ENCODE assay signal across 10 cellular contexts in the genomic region with DNA sequence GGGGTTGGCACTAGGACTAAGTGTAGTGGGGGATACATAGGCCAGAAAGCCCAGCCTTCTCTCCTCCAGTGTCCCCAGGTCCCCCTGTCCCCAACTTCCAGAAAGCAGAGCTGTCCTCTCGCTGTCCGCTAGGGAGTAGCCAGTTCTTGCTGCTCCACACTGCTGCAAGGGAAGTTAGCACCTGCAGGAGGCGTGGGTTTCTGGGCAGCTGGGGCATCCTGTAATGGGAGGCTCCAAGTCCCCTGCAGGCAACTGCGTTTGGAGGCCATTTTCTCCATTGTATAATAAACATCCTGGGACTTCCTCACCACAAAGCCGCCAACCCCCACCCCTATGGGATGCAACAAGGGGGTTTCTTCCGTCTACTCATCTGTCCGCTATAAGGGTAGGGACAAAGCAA. TPM values are rescaled to one million over a fixed set of nuclear protein-coding genes. Genes with fewer than 3 reads are reported as not detected.
DNase-seq lines count a peak whose midpoint lies in the region; ATAC-seq and TF ChIP-seq lines count a peak whose summit lies in the region.
"Had no signal": no experiment of that assay in that cellular context is flagged by ENCODE, and none has a peak within 500 bp of the region (broad histone marks: within the 10 kb centered on the region; RNA-seq: fewer than 3 reads in every experiment).

No MANE protein-coding gene starts in this region.

- H3K9me3 ChIP-seq in OCI-LY1 (ENCODE audit: low read length) (no peaks in the 10 kb centered on the region), spleen (no peaks in the 10 kb centered on the region)

- 46 to 57% (median 52%) methylated on average over 7 of the region's 7 CpGs for WGBS in spleen, 5 donors

- no peak overlapping the region for H3K4me2 ChIP-seq in OCI-LY1 (ENCODE audit: low read length)

- TF ChIP-seq CTCF in OCI-LY1 (IDR thresholded peaks at IDR 0.05; ENCODE audit: low read length) (0 out of 2 replicates have a peak, but pooled peaks have one; percentile 10), fibroblast of villous mesenchyme (IDR thresholded peaks at IDR 0.05; ENCODE audit: insufficient read depth, low read depth, low read length) (peak; percentile 48), spleen (IDR thresholded peaks at IDR 0.05 in 8 of 11, conservative IDR thresholded peaks at IDR 0.05 in 3 of 11) (no peak)

- no peaks in the 10 kb centered on the region for H4K20me1 ChIP-seq in OCI-LY1 (ENCODE audit: insufficient read depth, low read length)

- TF ChIP-seq POLR2A in spleen (IDR thresholded peaks at IDR 0.05), result no peak

- no peak overlapping the region for H2AFZ ChIP-seq in OCI-LY1 (ENCODE audit: low read length)

- H3K4me3 ChIP-seq in OCI-LY1 (ENCODE audit: low read depth, low read length, poor library complexity, severe bottlenecking) (no peak overlapping the region), fibroblast of villous mesenchyme (ENCODE audit: low read depth, low read length) (no peak overlapping the region), spleen (no peak overlapping the region)

- H3K27me3 ChIP-seq in OCI-LY1 (ENCODE audit: insufficient read depth, low read length) (no peaks in the 10 kb centered on the region), spleen (replicated peaks in 1 of 7) (peaks cover 0 to 58% (median 38%) of the 10 kb centered on the region in 7 donors)

- H3K36me3 ChIP-seq in OCI-LY1 (ENCODE audit: insufficient read depth, low read length) (no peaks in the 10 kb centered on the region), spleen (no peaks in the 10 kb centered on the region)

- no peak overlapping the region for H3K9ac ChIP-seq in OCI-LY1 (ENCODE audit: low read length)

- H3F3A ChIP-seq in OCI-LY1 (ENCODE audit: insufficient read depth, low read length), result no peaks in the 10 kb centered on the region

- no peaks in the 10 kb centered on the region for H3K79me2 ChIP-seq in OCI-LY1 (ENCODE audit: insufficient read depth, low read length)

- ATAC-seq in HG03135 (IDR thresholded peaks at IDR 0.05; ENCODE audit: unreplicated experiment), result no peak
- ATAC-seq in HG03025 (IDR thresholded peaks at IDR 0.05; ENCODE audit: low FRiP score, unreplicated experiment), result no peak

- H3K4me1 ChIP-seq in OCI-LY1 (ENCODE audit: insufficient read depth, low read length, severe bottlenecking) (peaks cover 18% of the 10 kb centered on the region), spleen (peaks cover 17 to 25% (median 21%) of the 10 kb centered on the region in 6 donors)

- H3K27ac ChIP-seq in OCI-LY1 (ENCODE audit: low read depth, low read length, poor library complexity, severe bottlenecking) (no peak overlapping the region), spleen (no peak overlapping the region)
- H3K27ac ChIP-seq: VCaP had no signal

- DNase-seq in activated CD4-positive, alpha-beta T cell treated with anti-CD3 and anti-CD28 coated beads for 48 hours, result peak; percentile 20
- DNase-seq in activated CD4-positive, alpha-beta T cell treated with anti-CD3 and anti-CD28 coated beads, Interleukin-2, amount 50 U/mL, for 48 hours, result no peak
- peak; percentile 34 for DNase-seq in fibroblast of villous mesenchyme (ENCODE audit: low read depth)
- DNase-seq in spleen, result peak; percentile 32
- DNase-seq in T-helper 2 cell, result no peak

- intact Hi-C loops in spleen (cut with DNase I; ENCODE audit: low total_unique reads), result no loop called here

- H3K9me2 ChIP-seq in OCI-LY1 (ENCODE audit: low read depth, low read length), result no peaks in the 10 kb centered on the region

RNA-seq across cellular contexts. Expression of a gene that starts 1.7 kb away (rescaled TPM):
- total RNA-seq in fibroblast of villous mesenchyme (not detected in 2 replicates), spleen (not detected)
- polyA plus RNA-seq in spleen, result not detected
- total RNA-seq: omental fat pad had no signal

RNA-seq across cellular contexts. Expression of a gene that starts 54.4 kb away (rescaled TPM):
- total RNA-seq in fibroblast of villous mesenchyme, result 55.7 and 65.6 TPM in 2 replicates
- 100 to 1,000 TPM in 1 of 7 donors, 10 to 100 TPM in 6; 63.7 to 114 (median 87.2) TPM for total RNA-seq in spleen
- 10 to 100 TPM; 19.2 to 35.2 (median 19.8) TPM for polyA plus RNA-seq in spleen

Comparison
In these comparisons a context has a peak if more than half of its experiments do, and no peak if none do; other contexts are left out.
1. DNase-seq: peak in activated CD4-positive, alpha-beta T cell treated with anti-CD3 and anti-CD28 coated beads for 48 hours (single experiment), fibroblast of villous mesenchyme (single experiment) and spleen (single experiment); none in activated CD4-positive, alpha-beta T cell treated with anti-CD3 and anti-CD28 coated beads, Interleukin-2, amount 50 U/mL, for 48 hours (0 of 2) and T-helper 2 cell (0 of 5).
2. CTCF ChIP-seq: peak in OCI-LY1 (single experiment) and fibroblast of villous mesenchyme (single experiment); none in spleen (0 of 11).